ENCODE assay signal across 9 cellular contexts in the genomic region with DNA sequence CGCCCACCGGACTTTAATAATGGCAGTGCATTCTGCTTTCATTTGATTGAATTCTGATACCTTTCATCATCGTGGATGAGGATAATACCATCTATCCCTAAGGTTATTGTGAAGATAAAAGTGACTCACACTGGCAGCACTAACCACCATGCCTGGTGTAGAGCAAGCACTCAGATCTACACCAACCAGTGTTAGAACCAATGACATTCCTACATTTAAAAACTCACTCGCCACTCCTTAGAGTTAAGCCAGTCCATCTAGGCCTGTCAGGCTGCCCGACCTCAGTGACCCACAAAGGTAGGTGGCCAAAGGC. TPM values are rescaled to one million over a fixed set of nuclear protein-coding genes. Genes with fewer than 3 reads are reported as not detected.
DNase-seq lines count a peak whose midpoint lies in the region; ATAC-seq and TF ChIP-seq lines count a peak whose summit lies in the region.
"Had no signal": no experiment of that assay in that cellular context is flagged by ENCODE, and none has a peak within 500 bp of the region (broad histone marks: within the 10 kb centered on the region; RNA-seq: fewer than 3 reads in every experiment).

No MANE protein-coding gene starts in this region.

- no peak overlapping the region for H3K56ac ChIP-seq in IMR-90 (ENCODE audit: extremely low read depth, insufficient read depth, low read length)

- H4K5ac ChIP-seq in IMR-90 (ENCODE audit: low read depth, low read length), result no peak overlapping the region

- H3K18ac ChIP-seq in IMR-90 (ENCODE audit: low read depth, low read length), result no peak overlapping the region

- H3K9ac ChIP-seq in DND-41 (ENCODE audit: low read depth, low read length), result no peak overlapping the region
- H3K9ac ChIP-seq in IMR-90 (ENCODE audit: low read depth, low read length), result no peak overlapping the region

- TF ChIP-seq EP300 in tibial nerve (IDR thresholded peaks at IDR 0.05), result no peak

- TF ChIP-seq RAD21 in IMR-90 (IDR thresholded peaks at IDR 0.05; ENCODE audit: low read length), result no peak

- no peak overlapping the region for H4K91ac ChIP-seq in IMR-90 (ENCODE audit: insufficient read depth, low read depth, low read length)

- H3K79me2 ChIP-seq in DND-41 (ENCODE audit: insufficient read depth, low read length), result no peaks in the 10 kb centered on the region

- no peak overlapping the region for H3K27ac ChIP-seq in DND-41 (ENCODE audit: low read length)
- no peak overlapping the region for H3K27ac ChIP-seq in IMR-90 (ENCODE audit: insufficient read depth, low read length)
- H3K27ac ChIP-seq in tibial nerve, result no peak overlapping the region

- H3K4ac ChIP-seq in IMR-90 (ENCODE audit: low read depth, low read length), result no peak overlapping the region

- H3K36me3 ChIP-seq in DND-41 (ENCODE audit: insufficient read depth, low read length), result no peaks in the 10 kb centered on the region
- H3K36me3 ChIP-seq in IMR-90 (ENCODE audit: control insufficient read depth, insufficient read depth, low read length), result no peaks in the 10 kb centered on the region
- no peaks in the 10 kb centered on the region for H3K36me3 ChIP-seq in tibial nerve

- BruUV-seq in IMR-90 (replicated peaks; lab: Mats Ljungman, UMichigan), result no TSS peak

- no peak for TF ChIP-seq CTCF in DND-41 (IDR thresholded peaks at IDR 0.05; ENCODE audit: borderline replicate concordance, extremely low read depth, low read length, poor library complexity, severe bottlenecking)
- no peak for TF ChIP-seq CTCF in IMR-90 (conservative IDR thresholded peaks at IDR 0.05; ENCODE audit: low read depth, low read length)
- TF ChIP-seq CTCF in tibial nerve (IDR thresholded peaks at IDR 0.05), result no peak

- H2AFZ ChIP-seq in DND-41 (ENCODE audit: low read depth, low read length) (no peak overlapping the region), IMR-90 (replicated peaks; ENCODE audit: low read length, poor library complexity) (no peak overlapping the region)

- intact Hi-C loops in IMR-90 (cut with micrococcal nuclease), result loop anchor here (1.0 to 5.0 kb wide), 7 partner anchors 342 to 1238 kb away; partner anchors contain the start of gene ABHD5
- intact Hi-C loops in sciatic nerve (cut with DNase I), result loop anchor here (5.0 to 10.0 kb wide), 2 partner anchors 432 to 654 kb away; no protein-coding TSS in a partner anchor

- DNase-seq in DND-41 (no peak), IMR-90 (no peak), sciatic nerve (ENCODE audit: low spot score) (no peak), NK-92 (lab: John Stamatoyannopoulos, UW; ENCODE audit: unreplicated experiment) (no peak), tibial nerve (ENCODE audit: low spot score in 2 of 2) (no peak)
- DNase-seq in stimulated activated CD4-positive, alpha-beta T cell treated with anti-CD3 and anti-CD28 coated beads, Interleukin-15, amount 100 ng/mL, for 24 hours, result no peak

- H3K9me3 ChIP-seq in DND-41 (ENCODE audit: insufficient read depth, low read length, severe bottlenecking), result no peaks in the 10 kb centered on the region
- no peaks in the 10 kb centered on the region for H3K9me3 ChIP-seq in IMR-90 (ENCODE audit: control insufficient read depth, insufficient read depth, low read length)
- no peaks in the 10 kb centered on the region for H3K9me3 ChIP-seq in tibial nerve

- no peaks in the 10 kb centered on the region for H3K79me1 ChIP-seq in IMR-90 (ENCODE audit: low read depth in 1 of 2, low read length in 2 of 2)

- H2BK5ac ChIP-seq in IMR-90 (ENCODE audit: low read depth, low read length, poor library complexity, severe bottlenecking), result no peak overlapping the region

- no peak overlapping the region for H3K4me3 ChIP-seq in DND-41 (ENCODE audit: low read depth in 1 of 2, low read length in 2 of 2)
- H3K4me3 ChIP-seq in IMR-90 (ENCODE audit: insufficient read depth, low read depth, low read length), result no peak overlapping the region
- no peak overlapping the region for H3K4me3 ChIP-seq in tibial nerve

- CTCF ChIA-PET in IMR-90 (lab: Yijun Ruan, JAX), result interaction anchor here (0.6 to 1.6 kb wide), 4 partner anchors 343 to 1231 kb away, joined by 3 to 5 read pairs (median 4); no protein-coding TSS in a partner anchor

- no peak overlapping the region for H2BK120ac ChIP-seq in IMR-90 (ENCODE audit: low read depth, low read length)

- dilution Hi-C loops in IMR-90 (cut with HindIII; ENCODE audit: low sequenced_read_pairs, unreplicated experiment), result no loop called here

- no peak overlapping the region for H3K4me2 ChIP-seq in DND-41 (ENCODE audit: insufficient read depth, low read length)
- H3K4me2 ChIP-seq in IMR-90 (ENCODE audit: low read depth, low read length), result no peak overlapping the region

- TF ChIP-seq POLR2A in IMR-90 (IDR thresholded peaks at IDR 0.05; ENCODE audit: low read depth, low read length), result no peak
- TF ChIP-seq POLR2A in tibial nerve (IDR thresholded peaks at IDR 0.05), result no peak

- POLR2A ChIA-PET in IMR-90 (lab: Charles Lee; ENCODE audit: unreplicated experiment), result no interaction called here

- WGBS in IMR-90 (ENCODE audit: extremely low coverage in 2 of 2, insufficient read length in 1 of 2), 2 experiments, result no CpG with 5 or more reads among the region's 5 CpGs
- WGBS in tibial nerve, 2 donors, result 29 to 34% methylated on average over 5 of the region's 5 CpGs

- peak; percentile 49; the same call in 1 of the 3 replicates for ATAC-seq in DND-41 (ENCODE audit: insufficient read depth, low read depth)
- peak; percentile 75 for ATAC-seq in IMR-90 (ENCODE audit: low read depth)
- peak; percentile 38 for ATAC-seq in esophagus mucosa
- peak; percentile 13 for ATAC-seq in sciatic nerve

- no peak overlapping the region for H3K14ac ChIP-seq in IMR-90 (replicated peaks; ENCODE audit: low read depth, low read length)

- H4K20me1 ChIP-seq in DND-41 (ENCODE audit: insufficient read depth, low read length) (no peaks in the 10 kb centered on the region), IMR-90 (ENCODE audit: insufficient read depth, low read length) (no peaks in the 10 kb centered on the region)

- in situ Hi-C loops in IMR-90 (cut with MboI; ENCODE audit: low sequenced_read_pairs), result loop anchor here (10.0 to 25.0 kb wide), 3 partner anchors 424 to 1237 kb away; no protein-coding TSS in a partner anchor

- no peak overlapping the region for H2AK9ac ChIP-seq in IMR-90 (replicated peaks; ENCODE audit: low read depth, low read length, poor library complexity)

- no peak overlapping the region for H2AK5ac ChIP-seq in IMR-90 (ENCODE audit: low read depth, low read length)

- H3K9me1 ChIP-seq in IMR-90 (ENCODE audit: insufficient read depth, low read length), result no peaks in the 10 kb centered on the region

- H2BK20ac ChIP-seq in IMR-90 (ENCODE audit: low read depth, low read length), result no peak overlapping the region

- H3K27me3 ChIP-seq in DND-41 (ENCODE audit: insufficient read depth, low read length, poor library complexity) (peaks cover 17% of the 10 kb centered on the region), IMR-90 (ENCODE audit: control insufficient read depth, insufficient read depth, low read length) (peaks cover 4% of the 10 kb centered on the region), tibial nerve (no peaks in the 10 kb centered on the region)

- H4K8ac ChIP-seq in IMR-90 (ENCODE audit: low read depth in 2 of 2, low read length in 2 of 2), result no peak overlapping the region

- H2BK15ac ChIP-seq in IMR-90 (ENCODE audit: low read depth, low read length), result no peak overlapping the region

- H3K4me1 ChIP-seq in DND-41 (ENCODE audit: insufficient read depth, low read length) (no peaks in the 10 kb centered on the region), IMR-90 (ENCODE audit: control insufficient read depth, insufficient read depth, low read length) (no peaks in the 10 kb centered on the region), tibial nerve (no peaks in the 10 kb centered on the region)

- no peak overlapping the region for H3K23ac ChIP-seq in IMR-90 (ENCODE audit: low read depth, low read length)

TF ChIP-seq in IMR-90, 13 proteins besides CTCF, POLR2A, EP300 and RAD21:
- TF ChIP-seq MXI1 (IDR thresholded peaks at IDR 0.05; ENCODE audit: borderline replicate concordance, low read depth, low read length), result no peak
- no peak for TF ChIP-seq SMC3 (IDR thresholded peaks at IDR 0.05; ENCODE audit: low read depth, low read length)
- TF ChIP-seq MAFK (IDR thresholded peaks at IDR 0.05; ENCODE audit: low read depth, low read length), result no peak
- no peak for TF ChIP-seq RFX5 (IDR thresholded peaks at IDR 0.05; ENCODE audit: low read depth, low read length)
- TF ChIP-seq FOS (IDR thresholded peaks at IDR 0.05; ENCODE audit: low read depth, low read length), result no peak
- no peak for TF ChIP-seq RCOR1 (IDR thresholded peaks at IDR 0.05; ENCODE audit: insufficient replicate concordance, low read length)
- TF ChIP-seq CEBPB (IDR thresholded peaks at IDR 0.05; ENCODE audit: low read depth, low read length), result no peak
- TF ChIP-seq, protein P1, sequence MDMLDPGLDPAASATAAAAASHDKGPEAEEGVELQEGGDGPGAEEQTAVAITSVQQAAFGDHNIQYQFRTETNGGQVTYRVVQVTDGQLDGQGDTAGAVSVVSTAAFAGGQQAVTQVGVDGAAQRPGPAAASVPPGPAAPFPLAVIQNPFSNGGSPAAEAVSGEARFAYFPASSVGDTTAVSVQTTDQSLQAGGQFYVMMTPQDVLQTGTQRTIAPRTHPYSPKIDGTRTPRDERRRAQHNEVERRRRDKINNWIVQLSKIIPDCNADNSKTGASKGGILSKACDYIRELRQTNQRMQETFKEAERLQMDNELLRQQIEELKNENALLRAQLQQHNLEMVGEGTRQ (IDR thresholded peaks at IDR 0.05; ENCODE audit: low read depth, low read length), result no peak

RNA-seq across cellular contexts. Expression of gene TOPAZ1, which starts 42.8 kb away (rescaled TPM):
- total RNA-seq in IMR-90 (2012; rRNA removed) (not detected in 2 replicates), esophagus mucosa (not detected), sciatic nerve (not detected), tibial nerve (not detected)
- not detected in 2 replicates for polyA plus RNA-seq in IMR-90 (2012; rRNA removed)
- not detected in 2 replicates for polyA plus RNA-seq in IMR-90 (2012; cell fraction: cytosol; rRNA removed)
- polyA plus RNA-seq in IMR-90 (2012; cell fraction: nucleus; rRNA removed; ENCODE audit: low replicate concordance), result not detected in 2 replicates
- total RNA-seq: H9, MCF 10A had no signal

Comparison
In these comparisons a context has a peak if more than half of its experiments do, and no peak if none do; other contexts are left out.
1. ATAC-seq: peak in every context shown above with its lines; median percentile 75 in IMR-90; 49 in DND-41; 38 in esophagus mucosa; 13 in sciatic nerve.